11 cellular contexts compared by ENCODE assay signal in the genomic region with DNA sequence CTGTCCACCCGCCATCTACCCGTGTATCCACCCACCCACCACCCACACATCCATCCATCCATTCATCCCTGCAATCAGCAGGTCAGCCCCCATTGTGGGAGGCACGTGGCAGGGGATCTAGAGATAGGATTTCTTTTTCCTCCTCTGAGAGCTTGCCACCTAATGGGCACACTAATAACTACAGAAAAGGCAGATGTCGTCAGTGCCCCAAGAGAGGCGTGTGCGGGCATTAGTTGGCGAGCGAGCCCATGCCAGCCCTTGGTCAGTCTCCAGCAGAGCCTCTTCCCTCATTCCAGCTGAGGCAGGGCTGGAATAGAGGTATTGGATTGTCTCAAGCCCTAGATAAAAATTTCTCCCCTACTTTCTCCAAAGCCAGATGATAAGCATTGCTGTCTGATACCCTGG. TPM values are rescaled to one million over a fixed set of nuclear protein-coding genes. Genes with fewer than 3 reads are reported as not detected.
A peak's percentile ranks its signal among the peaks of the same experiment; 100 is the strongest.
DNase-seq lines count a peak whose midpoint lies in the region; ATAC-seq, FAIRE-seq and TF ChIP-seq lines count a peak whose summit lies in the region.
"Had no signal": no experiment of that assay in that cellular context is flagged by ENCODE, and none has a peak within 500 bp of the region (broad histone marks: within the 10 kb centered on the region; RNA-seq: fewer than 3 reads in every experiment).

No MANE protein-coding gene starts in this region.

- H3K9me3 ChIP-seq in H1 (ENCODE audit: insufficient read depth in 2 of 2, low read depth in 1 of 2, low read length in 1 of 2) (no peaks in the 10 kb centered on the region), psoas muscle (no peaks in the 10 kb centered on the region)

- no peaks in the 10 kb centered on the region for H3K79me1 ChIP-seq in H1 (ENCODE audit: low read depth, low read length)

- peaks cover 0 to 5% (median 0%) of the 10 kb centered on the region in 4 experiments; a peak in 2 of 7 replicates for H3K27me3 ChIP-seq in H1 (replicated peaks in 1 of 4; ENCODE audit: control insufficient read depth in 3 of 4, extremely low read depth in 1 of 4, insufficient read depth in 3 of 4, low read length in 3 of 4)
- H3K27me3 ChIP-seq in psoas muscle (ENCODE audit: insufficient read depth in 3 of 3, low read length in 2 of 3): no peaks in the 10 kb centered on the region

- H2BK120ac ChIP-seq in H1 (replicated peaks; ENCODE audit: low read depth, low read length): no peak overlapping the region

- no peak overlapping the region for H3K4ac ChIP-seq in H1 (replicated peaks; ENCODE audit: insufficient read length, low read depth, low read length)

- no peaks in the 10 kb centered on the region for H3K23me2 ChIP-seq in H1 (ENCODE audit: low read depth, low read length)

- H3K9me3 Mint-ChIP-seq in activated CD4-positive, alpha-beta memory T cell treated with anti-CD3 and anti-CD28 coated beads, Interleukin-2, amount 10 ng/mL, durations not matched to agents 7 days and 5 days: no peaks in the 10 kb centered on the region
- H3K9me3 Mint-ChIP-seq in activated T-helper 2 cell treated with anti-CD3 and anti-CD28 coated beads, Interferon-gamma antibody, Interleukin-2, Interleukin-4, amounts not matched to agents 10 μg/mL and 5 μg/mL and 100 μg/mL, durations not matched to agents 14 hours and 24 hours and 36 hours: no peaks in the 10 kb centered on the region
- no peaks in the 10 kb centered on the region for H3K9me3 Mint-ChIP-seq in activated CD4-positive, alpha-beta T cell treated with anti-CD3 and anti-CD28 coated beads, Interleukin-2, amount 10 ng/mL, durations not matched to agents 24 days and 14 days
- H3K9me3 Mint-ChIP-seq: GM23338 had no signal

- peak in 1 of 2 experiments; percentile 12; a peak in 2 of 4 replicates for TF ChIP-seq RAD21 in H1 (IDR thresholded peaks at IDR 0.05 in 1 of 2, conservative IDR thresholded peaks at IDR 0.05 in 1 of 2; ENCODE audit: low read depth in 2 of 2, low read length in 2 of 2)

- H2BK15ac ChIP-seq in H1 (ENCODE audit: low read length): 0 out of 2 replicates have a peak overlapping the region, but pooled peaks have one; percentile 72

- H3K27me3 Mint-ChIP-seq in activated CD4-positive, alpha-beta memory T cell treated with anti-CD3 and anti-CD28 coated beads, Interleukin-2, amount 10 ng/mL, durations not matched to agents 7 days and 5 days: peaks cover 7% of the 10 kb centered on the region
- H3K27me3 Mint-ChIP-seq in activated T-helper 2 cell treated with anti-CD3 and anti-CD28 coated beads, Interferon-gamma antibody, Interleukin-2, Interleukin-4, amounts not matched to agents 10 μg/mL and 5 μg/mL and 100 μg/mL, durations not matched to agents 14 hours and 24 hours and 36 hours (ENCODE audit: low read depth): peaks cover 2% of the 10 kb centered on the region
- peaks cover 8% of the 10 kb centered on the region for H3K27me3 Mint-ChIP-seq in activated CD4-positive, alpha-beta T cell treated with anti-CD3 and anti-CD28 coated beads, Interleukin-2, amount 10 ng/mL, durations not matched to agents 24 days and 14 days

- no peak overlapping the region for H3K56ac ChIP-seq in H1 (replicated peaks; ENCODE audit: insufficient read length, low read depth, low read length)

- intact Hi-C loops in psoas muscle (cut with DNase I): no loop called here
- intact Hi-C loops in activated T-helper 2 cell treated with anti-CD3 and anti-CD28 coated beads, Interferon-gamma antibody, Interleukin-2, Interleukin-4, amounts not matched to agents 10 μg/mL and 5 μg/mL and 100 μg/mL, durations not matched to agents 14 hours and 24 hours and 36 hours (cut with micrococcal nuclease): no loop called here
- intact Hi-C loops in activated CD4-positive, alpha-beta T cell treated with anti-CD3 and anti-CD28 coated beads, Interleukin-2, amount 10 ng/mL, durations not matched to agents 24 days and 14 days (cut with micrococcal nuclease): no loop called here

- ATAC-seq in psoas muscle: peak; percentile 26 to 46 (median 33)
- ATAC-seq: GM23338 had no signal

- H3K36me3 ChIP-seq in H1 (ENCODE audit: control insufficient read depth in 2 of 4, insufficient read depth in 4 of 4, low read length in 3 of 4): no peaks in the 10 kb centered on the region
- H3K36me3 ChIP-seq in psoas muscle (ENCODE audit: insufficient read depth in 1 of 2, low read depth in 1 of 2): peaks cover 0 to 4% of the 10 kb centered on the region in 2 donors

- H2AFZ ChIP-seq in H1 (ENCODE audit: low read length): no peak overlapping the region
- H2AFZ ChIP-seq: GM23338 had no signal

- H3K36me3 Mint-ChIP-seq in activated CD4-positive, alpha-beta memory T cell treated with anti-CD3 and anti-CD28 coated beads, Interleukin-2, amount 10 ng/mL, durations not matched to agents 7 days and 5 days (ENCODE audit: low read depth): no peaks in the 10 kb centered on the region
- no peaks in the 10 kb centered on the region for H3K36me3 Mint-ChIP-seq in activated T-helper 2 cell treated with anti-CD3 and anti-CD28 coated beads, Interferon-gamma antibody, Interleukin-2, Interleukin-4, amounts not matched to agents 10 μg/mL and 5 μg/mL and 100 μg/mL, durations not matched to agents 14 hours and 24 hours and 36 hours (ENCODE audit: low read depth)
- H3K36me3 Mint-ChIP-seq in activated CD4-positive, alpha-beta T cell treated with anti-CD3 and anti-CD28 coated beads, Interleukin-2, amount 10 ng/mL, durations not matched to agents 24 days and 14 days (ENCODE audit: low read depth): no peaks in the 10 kb centered on the region

- no peak overlapping the region for H3K4me3 ChIP-seq in GM12875 (ENCODE audit: low read depth, low read length)
- no peak overlapping the region for H3K4me3 ChIP-seq in H1 (ENCODE audit: extremely low read depth in 1 of 4, insufficient read depth in 2 of 4, low read depth in 3 of 4, low read length in 4 of 4)
- peak overlapping the region; percentile 84 for H3K4me3 ChIP-seq in psoas muscle
- H3K4me3 ChIP-seq: GM23338 had no signal

- H4K91ac ChIP-seq in H1 (replicated peaks; ENCODE audit: insufficient read length, low read length): no peak overlapping the region

- no peak overlapping the region for H4K5ac ChIP-seq in H1 (ENCODE audit: insufficient read length, low read depth, low read length)

- H3K14ac ChIP-seq in H1 (ENCODE audit: insufficient read length): no peak overlapping the region

- POLR2A ChIA-PET in H1 (lab: Charles Lee; ENCODE audit: partially characterized antibody): interaction anchor here (1.0 to 6.6 kb wide), 2 partner anchors 10 to 28 kb away, joined by 3 to 32 read pairs; no protein-coding TSS in a partner anchor
- POLR2A ChIA-PET in activated CD4-positive, alpha-beta memory T cell treated with anti-CD3 and anti-CD28 coated beads, Interleukin-2, amount 10 ng/mL, durations not matched to agents 7 days and 5 days (lab: Charles Lee): no interaction called here

- H3K79me2 ChIP-seq in H1 (ENCODE audit: control insufficient read depth in 1 of 2, insufficient read depth in 2 of 2, low read length in 2 of 2): no peaks in the 10 kb centered on the region

- no peak for TF ChIP-seq POLR2A in H1 (IDR thresholded peaks at IDR 0.05; ENCODE audit: control extremely low read depth in 1 of 2, low read depth in 2 of 2, low read length in 2 of 2)

- H2BK20ac ChIP-seq in H1 (ENCODE audit: low read length): no peak overlapping the region

- H4K20me1 ChIP-seq in H1 (replicated peaks in 1 of 2; ENCODE audit: control insufficient read depth in 1 of 2, insufficient read depth in 2 of 2, low read length in 2 of 2): peaks cover 0 to 5% of the 10 kb centered on the region in 2 experiments

- H3K4me1 Mint-ChIP-seq in activated CD4-positive, alpha-beta memory T cell treated with anti-CD3 and anti-CD28 coated beads, Interleukin-2, amount 10 ng/mL, durations not matched to agents 7 days and 5 days: peaks cover 18% of the 10 kb centered on the region
- peaks cover 4% of the 10 kb centered on the region for H3K4me1 Mint-ChIP-seq in activated T-helper 2 cell treated with anti-CD3 and anti-CD28 coated beads, Interferon-gamma antibody, Interleukin-2, Interleukin-4, amounts not matched to agents 10 μg/mL and 5 μg/mL and 100 μg/mL, durations not matched to agents 14 hours and 24 hours and 36 hours (ENCODE audit: low read depth)
- H3K4me1 Mint-ChIP-seq in activated CD4-positive, alpha-beta T cell treated with anti-CD3 and anti-CD28 coated beads, Interleukin-2, amount 10 ng/mL, durations not matched to agents 24 days and 14 days: no peaks in the 10 kb centered on the region

- peaks cover 0 to 38% (median 24%) of the 10 kb centered on the region in 4 experiments; a peak in 6 of 7 replicates for H3K4me1 ChIP-seq in H1 (replicated peaks in 1 of 4; ENCODE audit: control insufficient read depth in 3 of 4, insufficient read depth in 4 of 4, low read length in 3 of 4)
- peaks cover 93% of the 10 kb centered on the region for H3K4me1 ChIP-seq in psoas muscle

- no peak for TF ChIP-seq EP300 in H1 (IDR thresholded peaks at IDR 0.05; ENCODE audit: borderline replicate concordance in 1 of 2, low read depth in 2 of 2, low read length in 2 of 2)

- FAIRE-seq in H1 (lab: Jason Lieb, UNC): no peak

- no peak overlapping the region for H4K8ac ChIP-seq in H1 (ENCODE audit: extremely low read depth, insufficient read depth, low read length)

- H3K27ac Mint-ChIP-seq in activated CD4-positive, alpha-beta memory T cell treated with anti-CD3 and anti-CD28 coated beads, Interleukin-2, amount 10 ng/mL, durations not matched to agents 7 days and 5 days: no peak overlapping the region
- no peak overlapping the region for H3K27ac Mint-ChIP-seq in activated T-helper 2 cell treated with anti-CD3 and anti-CD28 coated beads, Interferon-gamma antibody, Interleukin-2, Interleukin-4, amounts not matched to agents 10 μg/mL and 5 μg/mL and 100 μg/mL, durations not matched to agents 14 hours and 24 hours and 36 hours
- no peak overlapping the region for H3K27ac Mint-ChIP-seq in activated CD4-positive, alpha-beta T cell treated with anti-CD3 and anti-CD28 coated beads, Interleukin-2, amount 10 ng/mL, durations not matched to agents 24 days and 14 days
- H3K27ac Mint-ChIP-seq: GM23338 had no signal

- H3K27ac ChIP-seq in H1 (ENCODE audit: low read depth, low read length) (no peak overlapping the region), psoas muscle (peak overlapping the region; percentile 97)
- H3K27ac ChIP-seq: epithelial cell of prostate had no signal

- H2BK5ac ChIP-seq in H1 (ENCODE audit: low read depth, low read length): no peak overlapping the region

- no peak overlapping the region for H3K9ac ChIP-seq in H1 (replicated peaks in 1 of 4; ENCODE audit: extremely low read depth in 1 of 4, low read depth in 3 of 4, low read length in 3 of 4)

- no peak overlapping the region for H3K18ac ChIP-seq in H1 (ENCODE audit: extremely low read depth, low read length)

- DNase-seq in NCI-H524 (lab: John Stamatoyannopoulos, UW) (peak; percentile 86 to 88), H1 (ENCODE audit: low read depth in 1 of 2, low spot score in 2 of 2) (no peak), psoas muscle (peak; percentile 62 to 88), GM20000 (ENCODE audit: low spot score) (no peak)
- DNase-seq in activated CD4-positive, alpha-beta memory T cell treated with anti-CD3 and anti-CD28 coated beads, Interleukin-2, amount 10 ng/mL, durations not matched to agents 7 days and 5 days: no peak
- no peak for DNase-seq in activated T-helper 2 cell treated with anti-CD3 and anti-CD28 coated beads, Interferon-gamma antibody, Interleukin-2, Interleukin-4, amounts not matched to agents 10 μg/mL and 5 μg/mL and 100 μg/mL, durations not matched to agents 14 hours and 24 hours and 36 hours (ENCODE audit: low spot score)
- DNase-seq in activated CD4-positive, alpha-beta T cell treated with anti-CD3 and anti-CD28 coated beads, Interleukin-2, amount 10 ng/mL, durations not matched to agents 24 days and 14 days: no peak
- DNase-seq: T-helper 9 cell had no signal

- H2BK12ac ChIP-seq in H1 (ENCODE audit: low read depth, low read length): peak overlapping the region; percentile 4; the same call in 1 of the 2 replicates

- H3K4me3 Mint-ChIP-seq in activated CD4-positive, alpha-beta memory T cell treated with anti-CD3 and anti-CD28 coated beads, Interleukin-2, amount 10 ng/mL, durations not matched to agents 7 days and 5 days: no peak overlapping the region
- no peak overlapping the region for H3K4me3 Mint-ChIP-seq in activated T-helper 2 cell treated with anti-CD3 and anti-CD28 coated beads, Interferon-gamma antibody, Interleukin-2, Interleukin-4, amounts not matched to agents 10 μg/mL and 5 μg/mL and 100 μg/mL, durations not matched to agents 14 hours and 24 hours and 36 hours (ENCODE audit: low read depth)
- H3K4me3 Mint-ChIP-seq in activated CD4-positive, alpha-beta T cell treated with anti-CD3 and anti-CD28 coated beads, Interleukin-2, amount 10 ng/mL, durations not matched to agents 24 days and 14 days: no peak overlapping the region
- H3K4me3 Mint-ChIP-seq: GM23338 had no signal

- H3K23ac ChIP-seq in H1 (ENCODE audit: insufficient read length): no peak overlapping the region

- 89% methylated on average over 8 of the region's 8 CpGs; no CpG with 5 or more reads in 1 of the 2 experiments for WGBS in H1 (ENCODE audit: extremely low coverage in 1 of 2, insufficient coverage in 1 of 2, insufficient read length in 1 of 2, insufficient replicate concordance in 2 of 2, low coverage in 1 of 2, low lambda C conversion rate in 2 of 2, missing lambda C conversion rate in 1 of 2), 2 experiments
- WGBS in psoas muscle, 3 donors: 21 to 51% (median 25%) methylated on average over 8 of the region's 8 CpGs

- H3K4me2 ChIP-seq in H1 (ENCODE audit: insufficient read depth in 1 of 2, low read depth in 2 of 2, low read length in 2 of 2): no peak overlapping the region
- H3K4me2 ChIP-seq: GM23338 had no signal

- CTCF ChIA-PET in H1 (lab: Charles Lee; ENCODE audit: partially characterized antibody): interaction anchor here (1.2 to 26.3 kb wide), 8 partner anchors 12 to 166 kb away, joined by 3 to 474 read pairs (median 42); a partner anchor contains a TSS
- CTCF ChIA-PET in activated CD4-positive, alpha-beta memory T cell treated with anti-CD3 and anti-CD28 coated beads, Interleukin-2, amount 10 ng/mL, durations not matched to agents 7 days and 5 days (lab: Charles Lee): interaction anchor here (0.5 to 11.3 kb wide), 4 partner anchors 9 to 103 kb away, joined by 3 to 115 read pairs (median 6); a partner anchor contains a TSS

- TF ChIP-seq CTCF in GM12875 (IDR thresholded peaks at IDR 0.05; ENCODE audit: borderline replicate concordance, insufficient read depth, low read depth, low read length) (peak; percentile 24; the same call in 1 of the 2 replicates), H1 (IDR thresholded peaks at IDR 0.05; ENCODE audit: control extremely low read depth in 1 of 3, insufficient read depth in 1 of 3, low read depth in 1 of 3, low read length in 3 of 3) (peak in 1 of 3 experiments; percentile 24; a peak in 1 of 4 replicates), psoas muscle (IDR thresholded peaks at IDR 0.05) (peak; percentile 20), GM20000 (IDR thresholded peaks at IDR 0.05; ENCODE audit: extremely low read depth, missing control alignments) (no peak)

- no peak overlapping the region; the same call in 1 of the 2 replicates for H2AK5ac ChIP-seq in H1 (ENCODE audit: low read depth, low read length)

RNA-seq across cellular contexts. Expression of a gene that starts 9.7 kb away (rescaled TPM):
- total RNA-seq in H1 (2021; fragmentation: NEBNext Ultra II Directional; extraction: Animal tissue kit (Norgen Biotek cat#: 25700)): 6.9 and 8.5 TPM in 2 replicates
- polyA plus RNA-seq in H1 (2011; rRNA removed): 2.2 and 3.9 TPM in 2 replicates
- polyA plus RNA-seq in H1 (2011; cell fraction: cytosol; rRNA removed): 2.1 TPM
- polyA plus RNA-seq in H1 (2011; cell fraction: nucleus; rRNA removed): 3.5 TPM
- 5.3 to 6.6 TPM (median 5.9 TPM) in 4 replicates for polyA plus RNA-seq in H1 (2012, experiment 1 of 2)
- 5.0 TPM for polyA plus RNA-seq in H1 (2012, experiment 2 of 2)
- 4.6 TPM for polyA plus RNA-seq in H1 (2013, experiment 1 of 2)
- polyA plus RNA-seq in H1 (2013, experiment 2 of 2): 4.3 TPM
- polyA minus RNA-seq in H1 (2011; rRNA and poly(A)+ RNA removed): 7.0 and 7.9 TPM in 2 replicates
- 4.6 TPM for polyA minus RNA-seq in H1 (2011; cell fraction: cytosol; rRNA and poly(A)+ RNA removed)
- 7.3 TPM for polyA minus RNA-seq in H1 (2011; cell fraction: nucleus; rRNA and poly(A)+ RNA removed)
- total RNA-seq in psoas muscle: 100 to 1,000 TPM in 3 of 4 donors, 10 to 100 TPM in 1; 75.8 to 210 (median 156) TPM
- 10 to 100 TPM; 49.0 to 76.4 (median 57.4) TPM for polyA plus RNA-seq in psoas muscle
- under 1 TPM; 0.48 to 0.53 TPM for total RNA-seq in activated CD4-positive, alpha-beta memory T cell treated with anti-CD3 and anti-CD28 coated beads, Interleukin-2, amount 10 ng/mL, durations not matched to agents 7 days and 5 days
- total RNA-seq in activated T-helper 2 cell treated with anti-CD3 and anti-CD28 coated beads, Interferon-gamma antibody, Interleukin-2, Interleukin-4, amounts not matched to agents 10 μg/mL and 5 μg/mL and 100 μg/mL, durations not matched to agents 14 hours and 24 hours and 36 hours: 1.0 and 1.1 TPM in 2 replicates
- 0.09 and 0.35 TPM in 2 replicates for total RNA-seq in activated CD4-positive, alpha-beta T cell treated with anti-CD3 and anti-CD28 coated beads, Interleukin-2, amount 10 ng/mL, durations not matched to agents 24 days and 14 days

RNA-seq across cellular contexts. Expression of a gene that starts 25.3 kb away (rescaled TPM):
- not detected in 2 replicates for total RNA-seq in H1 (2021; fragmentation: NEBNext Ultra II Directional; extraction: Animal tissue kit (Norgen Biotek cat#: 25700))
- polyA plus RNA-seq in H1 (2011; rRNA removed) (0.02 TPM in 2 replicates), psoas muscle (under 1 TPM in 2 of 3 donors, not detected in 1; 0.01 to 0.05 TPM)
- polyA plus RNA-seq in H1 (2011; cell fraction: cytosol; rRNA removed): not detected
- polyA plus RNA-seq in H1 (2011; cell fraction: nucleus; rRNA removed): 0.09 TPM
- not detected in 4 replicates for polyA plus RNA-seq in H1 (2012, experiment 1 of 2)
- polyA plus RNA-seq in H1 (2012, experiment 2 of 2): not detected
- polyA plus RNA-seq in H1 (2013, experiment 1 of 2): 0.02 TPM
- 0.02 TPM for polyA plus RNA-seq in H1 (2013, experiment 2 of 2)
- not detected in 2 replicates for polyA minus RNA-seq in H1 (2011; rRNA and poly(A)+ RNA removed)
- not detected for polyA minus RNA-seq in H1 (2011; cell fraction: cytosol; rRNA and poly(A)+ RNA removed)
- not detected for polyA minus RNA-seq in H1 (2011; cell fraction: nucleus; rRNA and poly(A)+ RNA removed)
- total RNA-seq in psoas muscle: not detected
- not detected for total RNA-seq in activated CD4-positive, alpha-beta memory T cell treated with anti-CD3 and anti-CD28 coated beads, Interleukin-2, amount 10 ng/mL, durations not matched to agents 7 days and 5 days
- not detected in 2 replicates for total RNA-seq in activated T-helper 2 cell treated with anti-CD3 and anti-CD28 coated beads, Interferon-gamma antibody, Interleukin-2, Interleukin-4, amounts not matched to agents 10 μg/mL and 5 μg/mL and 100 μg/mL, durations not matched to agents 14 hours and 24 hours and 36 hours
- not detected in 2 replicates for total RNA-seq in activated CD4-positive, alpha-beta T cell treated with anti-CD3 and anti-CD28 coated beads, Interleukin-2, amount 10 ng/mL, durations not matched to agents 24 days and 14 days
- polyA plus RNA-seq: GM23338 had no signal

RNA-seq across cellular contexts. Expression of a gene that starts 31.1 kb away (rescaled TPM):
- 1.5 and 2.2 TPM in 2 replicates for total RNA-seq in H1 (2021; fragmentation: NEBNext Ultra II Directional; extraction: Animal tissue kit (Norgen Biotek cat#: 25700))
- 2.7 and 3.4 TPM in 2 replicates for polyA plus RNA-seq in H1 (2011; rRNA removed)
- 3.0 TPM for polyA plus RNA-seq in H1 (2011; cell fraction: cytosol; rRNA removed)
- 3.0 TPM for polyA plus RNA-seq in H1 (2011; cell fraction: nucleus; rRNA removed)
- polyA plus RNA-seq in H1 (2012, experiment 1 of 2): 1.1 to 2.5 TPM (median 1.7 TPM) in 4 replicates
- polyA plus RNA-seq in H1 (2012, experiment 2 of 2): 2.3 TPM
- polyA plus RNA-seq in H1 (2013, experiment 1 of 2): 1.3 TPM
- polyA plus RNA-seq in H1 (2013, experiment 2 of 2): 1.5 TPM
- 0.73 and 0.76 TPM in 2 replicates for polyA minus RNA-seq in H1 (2011; rRNA and poly(A)+ RNA removed)
- polyA minus RNA-seq in H1 (2011; cell fraction: cytosol; rRNA and poly(A)+ RNA removed): 1.5 TPM
- 2.2 TPM for polyA minus RNA-seq in H1 (2011; cell fraction: nucleus; rRNA and poly(A)+ RNA removed)
- 10 to 100 TPM in 1 of 4 donors, 1 to 10 TPM in 3; 5.3 to 11.6 (median 8.8) TPM for total RNA-seq in psoas muscle
- 10 to 100 TPM in 1 of 3 donors, 1 to 10 TPM in 2; 3.2 to 12.0 (median 4.7) TPM for polyA plus RNA-seq in psoas muscle
- total RNA-seq in activated CD4-positive, alpha-beta memory T cell treated with anti-CD3 and anti-CD28 coated beads, Interleukin-2, amount 10 ng/mL, durations not matched to agents 7 days and 5 days: not detected
- total RNA-seq in activated T-helper 2 cell treated with anti-CD3 and anti-CD28 coated beads, Interferon-gamma antibody, Interleukin-2, Interleukin-4, amounts not matched to agents 10 μg/mL and 5 μg/mL and 100 μg/mL, durations not matched to agents 14 hours and 24 hours and 36 hours: not detected in 2 replicates
- total RNA-seq in activated CD4-positive, alpha-beta T cell treated with anti-CD3 and anti-CD28 coated beads, Interleukin-2, amount 10 ng/mL, durations not matched to agents 24 days and 14 days: not detected in 2 replicates

RNA-seq across cellular contexts. Expression of a gene that starts 37.5 kb away (rescaled TPM):
- 82.7 and 86.6 TPM in 2 replicates for total RNA-seq in H1 (2021; fragmentation: NEBNext Ultra II Directional; extraction: Animal tissue kit (Norgen Biotek cat#: 25700))
- polyA plus RNA-seq in H1 (2011; rRNA removed) (84.0 and 126 TPM in 2 replicates), psoas muscle (1 to 10 TPM; 5.8 to 8.9 (median 7.1) TPM)
- polyA plus RNA-seq in H1 (2011; cell fraction: cytosol; rRNA removed): 70.2 TPM
- polyA plus RNA-seq in H1 (2011; cell fraction: nucleus; rRNA removed): 78.5 TPM
- polyA plus RNA-seq in H1 (2012, experiment 1 of 2): 62.6 to 82.3 TPM (median 76.8 TPM) in 4 replicates
- polyA plus RNA-seq in H1 (2012, experiment 2 of 2): 108 TPM
- polyA plus RNA-seq in H1 (2013, experiment 1 of 2): 78.7 TPM
- 85.7 TPM for polyA plus RNA-seq in H1 (2013, experiment 2 of 2)
- polyA minus RNA-seq in H1 (2011; rRNA and poly(A)+ RNA removed): 91.8 and 114 TPM in 2 replicates
- 73.1 TPM for polyA minus RNA-seq in H1 (2011; cell fraction: cytosol; rRNA and poly(A)+ RNA removed)
- polyA minus RNA-seq in H1 (2011; cell fraction: nucleus; rRNA and poly(A)+ RNA removed): 59.0 TPM
- 1 to 10 TPM; 6.1 to 8.8 (median 7.5) TPM for total RNA-seq in psoas muscle
- 10 to 100 TPM; 33.5 to 35.1 TPM for total RNA-seq in activated CD4-positive, alpha-beta memory T cell treated with anti-CD3 and anti-CD28 coated beads, Interleukin-2, amount 10 ng/mL, durations not matched to agents 7 days and 5 days
- 29.9 and 32.6 TPM in 2 replicates for total RNA-seq in activated T-helper 2 cell treated with anti-CD3 and anti-CD28 coated beads, Interferon-gamma antibody, Interleukin-2, Interleukin-4, amounts not matched to agents 10 μg/mL and 5 μg/mL and 100 μg/mL, durations not matched to agents 14 hours and 24 hours and 36 hours
- total RNA-seq in activated CD4-positive, alpha-beta T cell treated with anti-CD3 and anti-CD28 coated beads, Interleukin-2, amount 10 ng/mL, durations not matched to agents 24 days and 14 days: 26.5 and 26.8 TPM in 2 replicates

RNA-seq across cellular contexts. Expression of a gene that starts 51.2 kb away (rescaled TPM):
- 259 and 286 TPM in 2 replicates for total RNA-seq in H1 (2021; fragmentation: NEBNext Ultra II Directional; extraction: Animal tissue kit (Norgen Biotek cat#: 25700))
- polyA plus RNA-seq in H1 (2011; rRNA removed) (2,050 and 2,479 TPM in 2 replicates), psoas muscle (1 to 10 TPM in 1 of 3 donors, under 1 TPM in 2; 0.93 to 6.4 (median 1.00) TPM)
- 1,448 TPM for polyA plus RNA-seq in H1 (2011; cell fraction: cytosol; rRNA removed)
- 660 TPM for polyA plus RNA-seq in H1 (2011; cell fraction: nucleus; rRNA removed)
- 327 to 599 TPM (median 496 TPM) in 4 replicates for polyA plus RNA-seq in H1 (2012, experiment 1 of 2)
- polyA plus RNA-seq in H1 (2012, experiment 2 of 2): 595 TPM
- 909 TPM for polyA plus RNA-seq in H1 (2013, experiment 1 of 2)
- polyA plus RNA-seq in H1 (2013, experiment 2 of 2): 1,095 TPM
- polyA minus RNA-seq in H1 (2011; rRNA and poly(A)+ RNA removed): 708 and 816 TPM in 2 replicates
- polyA minus RNA-seq in H1 (2011; cell fraction: cytosol; rRNA and poly(A)+ RNA removed): 233 TPM
- polyA minus RNA-seq in H1 (2011; cell fraction: nucleus; rRNA and poly(A)+ RNA removed): 264 TPM
- total RNA-seq in psoas muscle: 1 to 10 TPM in 3 of 4 donors, under 1 TPM in 1; 0.42 to 2.1 (median 1.4) TPM
- total RNA-seq in activated CD4-positive, alpha-beta memory T cell treated with anti-CD3 and anti-CD28 coated beads, Interleukin-2, amount 10 ng/mL, durations not matched to agents 7 days and 5 days: 1 to 10 TPM; 1.3 to 2.0 TPM
- 35.2 and 37.3 TPM in 2 replicates for total RNA-seq in activated T-helper 2 cell treated with anti-CD3 and anti-CD28 coated beads, Interferon-gamma antibody, Interleukin-2, Interleukin-4, amounts not matched to agents 10 μg/mL and 5 μg/mL and 100 μg/mL, durations not matched to agents 14 hours and 24 hours and 36 hours
- total RNA-seq in activated CD4-positive, alpha-beta T cell treated with anti-CD3 and anti-CD28 coated beads, Interleukin-2, amount 10 ng/mL, durations not matched to agents 24 days and 14 days: 1.6 and 1.8 TPM in 2 replicates

Comparison
In these comparisons a context has a peak if more than half of its experiments do, and no peak if none do; other contexts are left out.
1. DNase-seq: peak in NCI-H524 (2 of 2) and psoas muscle (2 of 2); none in H1 (0 of 2), GM20000 (single experiment), activated CD4-positive, alpha-beta memory T cell treated with anti-CD3 and anti-CD28 coated beads, Interleukin-2, amount 10 ng/mL, durations not matched to agents 7 days and 5 days (single experiment), activated T-helper 2 cell treated with anti-CD3 and anti-CD28 coated beads, Interferon-gamma antibody, Interleukin-2, Interleukin-4, amounts not matched to agents 10 μg/mL and 5 μg/mL and 100 μg/mL, durations not matched to agents 14 hours and 24 hours and 36 hours (single experiment) and activated CD4-positive, alpha-beta T cell treated with anti-CD3 and anti-CD28 coated beads, Interleukin-2, amount 10 ng/mL, durations not matched to agents 24 days and 14 days (single experiment).